In genomic region chr2:135485441-135485840, GRCh38 we compare ENCODE assay signal across 19 cellular contexts.
"Had no signal": no experiment of that assay in that cellular context is flagged by ENCODE, and none has a peak within 500 bp of the region (broad histone marks: within the 10 kb centered on the region; RNA-seq: fewer than 3 reads in every experiment).

No MANE protein-coding gene starts in this region.

- H3K9me3 ChIP-seq: gastrocnemius medialis, ovary, thoracic aorta had no signal

- H3K27me3 ChIP-seq: gastrocnemius medialis, heart right ventricle, ovary, right atrium auricular region, sigmoid colon, stomach, transverse colon had no signal

- H3K4me1 ChIP-seq: gastrocnemius medialis, heart right ventricle, right atrium auricular region, sigmoid colon, stomach, transverse colon had no signal

- ATAC-seq: esophagus mucosa; gastrocnemius medialis; heart right ventricle; left ventricle myocardium superior; naive thymus-derived CD8-positive, alpha-beta T cell had no signal

- DNase-seq: effector memory CD4-positive, alpha-beta T cell; gastrocnemius medialis; heart right ventricle; hypothalamus; left ventricle myocardium superior; mesendoderm; naive thymus-derived CD8-positive, alpha-beta T cell; ovary; sigmoid colon; stimulated activated CD4-positive, alpha-beta T cell treated with anti-CD3 and anti-CD28 coated beads, Interleukin-12 subunit alpha, Interleukin-12 subunit beta, amount 100 ng/mL, for 4 hours; stimulated activated naive CD4-positive, alpha-beta T cell; stomach; substantia nigra; transverse colon had no signal

- H3K27ac ChIP-seq: gastrocnemius medialis, heart right ventricle, ovary, right atrium auricular region, sigmoid colon, skin epidermis, stomach, thoracic aorta, transverse colon had no signal

- H3K4me3 ChIP-seq: gastrocnemius medialis, heart right ventricle, lung, ovary, right atrium auricular region, sigmoid colon, skin epidermis, stomach, thoracic aorta, transverse colon had no signal

- H3K36me3 ChIP-seq: ovary, right atrium auricular region, sigmoid colon, transverse colon had no signal
